Comparison of ENCODE assay signal across 14 cellular contexts in genomic region chr6:145544031-145544430, GRCh38.
A peak's percentile ranks its signal among the peaks of the same experiment; 100 is the strongest.
DNase-seq lines count a peak whose midpoint lies in the region; ATAC-seq, FAIRE-seq and TF ChIP-seq lines count a peak whose summit lies in the region.
"Had no signal": no experiment of that assay in that cellular context is flagged by ENCODE, and none has a peak within 500 bp of the region (broad histone marks: within the 10 kb centered on the region; RNA-seq: fewer than 3 reads in every experiment).

No MANE protein-coding gene starts in this region.

- POLR2A ChIA-PET in PC-3 (lab: Charles Lee; ENCODE audit: unreplicated experiment): no interaction called here

- peaks cover 33% of the 10 kb centered on the region for H3K4me1 ChIP-seq in PC-3 (ENCODE audit: insufficient read depth, low read length)
- no peaks in the 10 kb centered on the region for H3K4me1 ChIP-seq in pancreas
- H3K4me1 ChIP-seq: body of pancreas, left lung had no signal

- no peaks in the 10 kb centered on the region for H3F3A ChIP-seq in PC-3 (ENCODE audit: low read length, unreplicated experiment)

- DNase-seq in GM03348 (ENCODE audit: low spot score) (peak; percentile 17), PC-3 (peak; percentile 82), pancreas (no peak), NCI-H748 treated with DMSO at 0.1 percent for 48 hours (lab: John Stamatoyannopoulos, UW) (no peak), NCI-H146 treated with DMSO at 0.1 percent for 48 hours (lab: John Stamatoyannopoulos, UW; ENCODE audit: unreplicated experiment) (no peak)
- DNase-seq in stimulated activated CD4-positive, alpha-beta T cell treated with anti-CD3 and anti-CD28 coated beads, Interleukin-12 subunit alpha, Interleukin-12 subunit beta, amount 100 ng/mL, for 4 hours: no peak
- DNase-seq: COR-L47, left lung, WERI-Rb-1 had no signal

- H3K27me3 ChIP-seq in PC-3 (ENCODE audit: low read length): no peaks in the 10 kb centered on the region
- H3K27me3 ChIP-seq in pancreas: no peaks in the 10 kb centered on the region
- H3K27me3 ChIP-seq: body of pancreas, left lung had no signal

- WGBS in pancreas, 2 donors: 64 to 82% methylated on average over 1 of the region's 1 CpG

- CTCF ChIA-PET in PC-3 (lab: Charles Lee): no interaction called here

- ATAC-seq in PC-3 (peak; percentile 96), esophagus mucosa (peak; percentile 93), pancreas (peak in 3 of 4 donors; percentile 32 to 71 (median 54)), HG03280 (IDR thresholded peaks at IDR 0.05; ENCODE audit: unreplicated experiment) (no peak)
- ATAC-seq: body of pancreas, left lung had no signal

- no peaks in the 10 kb centered on the region for H3K9me2 ChIP-seq in PC-3 (replicated peaks; ENCODE audit: low read length)

- intact Hi-C loops in PC-3 (cut with micrococcal nuclease) (loop anchor here (5.0 kb wide), 1 partner anchor 62 kb away; no protein-coding TSS in a partner anchor), pancreas (cut with DNase I) (no loop called here)

- peak overlapping the region; percentile 81 for H3K4me2 ChIP-seq in PC-3 (ENCODE audit: low read length)

- peak overlapping the region; percentile 92 for H3K27ac ChIP-seq in PC-3 (ENCODE audit: low read length)
- H3K27ac ChIP-seq in pancreas: no peak overlapping the region
- H3K27ac ChIP-seq: body of pancreas, left lung, WERI-Rb-1 had no signal

- H3K36me3 ChIP-seq in PC-3 (ENCODE audit: low read depth, low read length) (no peaks in the 10 kb centered on the region), pancreas (no peaks in the 10 kb centered on the region)
- H3K36me3 ChIP-seq: left lung, WERI-Rb-1 had no signal

- FAIRE-seq in pancreas (lab: Jason Lieb, UNC): no peak
- FAIRE-seq: endometrium, GM12891 had no signal

- no peaks in the 10 kb centered on the region for H4K20me1 ChIP-seq in PC-3 (ENCODE audit: low read length)

- H3K79me2 ChIP-seq in PC-3 (ENCODE audit: low read length): no peaks in the 10 kb centered on the region

- H3K9me3 ChIP-seq in PC-3 (ENCODE audit: low read length) (no peaks in the 10 kb centered on the region), pancreas (no peaks in the 10 kb centered on the region)
- H3K9me3 ChIP-seq: body of pancreas, left lung had no signal

- BruUV-seq in PC-3 (replicated peaks; lab: Mats Ljungman, UMichigan): no TSS peak

- peak overlapping the region; percentile 41; the same call in 1 of the 2 replicates for H2AFZ ChIP-seq in PC-3 (ENCODE audit: low read length)

- no peak for TF ChIP-seq CTCF in PC-3 (conservative IDR thresholded peaks at IDR 0.05; ENCODE audit: low read depth, low read length)
- no peak for TF ChIP-seq CTCF in pancreas (IDR thresholded peaks at IDR 0.05)

- H3K4me3 ChIP-seq in PC-3 (ENCODE audit: low read length) (0 out of 2 replicates have a peak overlapping the region, but pooled peaks have one; percentile 32), pancreas (no peak overlapping the region)
- H3K4me3 ChIP-seq: body of pancreas, left lung had no signal

- H3K9ac ChIP-seq in PC-3 (ENCODE audit: low read length): peak overlapping the region; percentile 55

Comparison
In these comparisons a context has a peak if more than half of its experiments do, and no peak if none do; other contexts are left out.
1. DNase-seq: peak in GM03348 (single experiment) and PC-3 (single experiment); none in pancreas (0 of 6), NCI-H748 treated with DMSO at 0.1 percent for 48 hours (single experiment), stimulated activated CD4-positive, alpha-beta T cell treated with anti-CD3 and anti-CD28 coated beads, Interleukin-12 subunit alpha, Interleukin-12 subunit beta, amount 100 ng/mL, for 4 hours (single experiment) and NCI-H146 treated with DMSO at 0.1 percent for 48 hours (single experiment).